ENCODE assay signal across 11 cellular contexts in the genomic region with DNA sequence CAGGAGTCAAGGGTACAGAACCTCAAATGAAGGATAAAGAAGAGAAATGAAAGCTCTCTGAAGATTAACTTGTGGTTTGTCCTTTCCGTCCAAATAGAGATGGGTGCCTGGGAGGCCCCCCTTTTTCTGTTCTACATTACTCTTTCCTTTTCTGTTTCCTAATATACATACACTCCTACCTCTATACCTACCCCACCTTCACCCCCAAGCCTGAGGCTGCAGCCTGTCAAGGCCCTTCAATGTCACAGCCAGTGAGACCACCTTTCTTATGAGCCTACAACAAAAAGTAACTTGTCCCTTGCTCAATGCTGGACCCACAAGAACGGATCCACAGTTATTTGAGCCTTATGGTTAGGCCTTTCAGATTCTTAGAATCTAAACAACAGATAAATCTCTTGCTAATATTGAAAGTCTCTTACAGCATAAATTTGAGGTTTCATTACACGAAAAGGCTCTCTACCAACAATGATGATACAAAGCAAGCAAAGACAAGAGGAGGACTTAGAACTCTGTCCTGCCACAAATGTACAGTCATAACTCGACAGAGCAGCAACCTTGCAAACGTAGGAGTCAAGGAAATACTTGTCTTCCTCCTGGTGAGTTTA. TPM values are rescaled to one million over a fixed set of nuclear protein-coding genes. Genes with fewer than 3 reads are reported as not detected.
DNase-seq lines count a peak whose midpoint lies in the region; ATAC-seq, FAIRE-seq and TF ChIP-seq lines count a peak whose summit lies in the region.
"Had no signal": no experiment of that assay in that cellular context is flagged by ENCODE, and none has a peak within 500 bp of the region (broad histone marks: within the 10 kb centered on the region; RNA-seq: fewer than 3 reads in every experiment).

No MANE protein-coding gene starts in this region.

- TF ChIP-seq CTCF in GM13977 (IDR thresholded peaks at IDR 0.05; ENCODE audit: extremely low read depth, insufficient read depth, missing control alignments): no peak
- no peak for TF ChIP-seq CTCF in astrocyte (IDR thresholded peaks at IDR 0.05; ENCODE audit: insufficient read depth, low read depth, low read length)

- no peaks in the 10 kb centered on the region for H4K20me1 ChIP-seq in astrocyte (ENCODE audit: insufficient read depth, low read length)

- no peaks in the 10 kb centered on the region for H3K27me3 ChIP-seq in astrocyte (ENCODE audit: insufficient read depth, low read length)

- intact Hi-C loops in posterior vena cava (cut with DNase I): no loop called here

- in situ Hi-C loops in GM13977 (cut with MboI; ENCODE audit: low pct_unique_long_range_greater_than_20kb, low sequenced_read_pairs, unreplicated experiment): no loop called here

- H3K79me2 ChIP-seq in astrocyte (ENCODE audit: insufficient read depth, low read length): no peaks in the 10 kb centered on the region

- DNase-seq in GM13977 (ENCODE audit: low spot score) (peak; percentile 71), astrocyte (ENCODE audit: low read depth) (no peak), posterior vena cava (ENCODE audit: low spot score) (no peak), caudate nucleus (lab: John Stamatoyannopoulos, UW) (no peak), hypothalamus (lab: John Stamatoyannopoulos, UW) (no peak), NCI-H446 treated with DMSO at 0.1 percent for 48 hours (lab: John Stamatoyannopoulos, UW) (no peak)
- DNase-seq: kidney; NK-92 treated with Interleukin-12 subunit alpha and Interleukin-12 subunit beta, amount 100 ng/mL, for 24 hours had no signal

- H3K4me3 ChIP-seq in astrocyte (ENCODE audit: insufficient read depth, low read depth, low read length): no peak overlapping the region

- peaks cover 12% of the 10 kb centered on the region for H3K27me3 Mint-ChIP-seq in astrocyte (ENCODE audit: low read depth, unreplicated experiment)

- no peaks in the 10 kb centered on the region for H3K4me1 ChIP-seq in astrocyte (ENCODE audit: insufficient read depth, low read length)

- H3K36me3 ChIP-seq in astrocyte (ENCODE audit: insufficient read depth, low read length): no peaks in the 10 kb centered on the region

- no peak overlapping the region for H3K27ac ChIP-seq in astrocyte (ENCODE audit: low read depth, low read length)
- H3K27ac ChIP-seq in caudate nucleus (ENCODE audit: low read depth, low read length): no peak overlapping the region

- peaks cover 6% of the 10 kb centered on the region for H3K4me1 Mint-ChIP-seq in astrocyte (ENCODE audit: low read depth, unreplicated experiment)

- no peak overlapping the region for H3K4me2 ChIP-seq in astrocyte (ENCODE audit: low read length)

- H3K9ac ChIP-seq in astrocyte (ENCODE audit: low read length): no peak overlapping the region

- no peak overlapping the region for H2AFZ ChIP-seq in astrocyte (ENCODE audit: low read depth, low read length)

- H3K9me3 ChIP-seq in astrocyte (ENCODE audit: insufficient read depth, low read depth, low read length): no peaks in the 10 kb centered on the region

- peak; percentile 13 for FAIRE-seq in astrocyte (lab: Jason Lieb, UNC)
- FAIRE-seq: bronchial epithelial cell, kidney had no signal

- H3K36me3 Mint-ChIP-seq in astrocyte (ENCODE audit: low read depth, unreplicated experiment): peaks cover 2% of the 10 kb centered on the region

- H3K4me3 Mint-ChIP-seq in astrocyte (ENCODE audit: unreplicated experiment): no peak overlapping the region

- H3K9me3 Mint-ChIP-seq in astrocyte (ENCODE audit: unreplicated experiment): peaks cover 2% of the 10 kb centered on the region

- H3K27ac Mint-ChIP-seq in astrocyte (ENCODE audit: unreplicated experiment): no peak overlapping the region

- peak; percentile 37 for ATAC-seq in GM21423 (IDR thresholded peaks at IDR 0.05; ENCODE audit: unreplicated experiment)
- peak; percentile 41 for ATAC-seq in HG03457 (IDR thresholded peaks at IDR 0.05; ENCODE audit: unreplicated experiment)

RNA-seq across cellular contexts. Expression of gene TRAF3IP3, which starts 4.1 kb away (rescaled TPM):
- total RNA-seq in astrocyte: not detected in 2 replicates
- total RNA-seq in posterior vena cava: 1 to 10 TPM; 2.8 to 3.1 TPM
- total RNA-seq: bronchial epithelial cell had no signal

RNA-seq across cellular contexts. Expression of gene C1orf74, which starts 32.6 kb away (rescaled TPM):
- total RNA-seq in astrocyte (2.2 and 2.6 TPM in 2 replicates), posterior vena cava (1 to 10 TPM; 1.1 to 1.3 TPM)

RNA-seq across cellular contexts. Expression of gene HSD11B1, which starts 47.1 kb away (rescaled TPM):
- total RNA-seq in astrocyte (not detected in 2 replicates), posterior vena cava (10 to 100 TPM; 14.8 to 17.2 TPM)

RNA-seq across cellular contexts. Expression of gene IRF6, which starts 54.2 kb away (rescaled TPM):
- total RNA-seq in astrocyte (16.2 and 21.2 TPM in 2 replicates), posterior vena cava (1 to 10 TPM; 1.8 to 2.7 TPM)

Comparison
In these comparisons a context has a peak if more than half of its experiments do, and no peak if none do; other contexts are left out.
1. RNA of gene HSD11B1, which starts 47.1 kb away (total RNA-seq): 14.8 to 17.2 TPM in posterior vena cava; not detected in astrocyte; every median in the first group is over 10 times any median in the second.